In genomic region chr20:9460518-9460917, GRCh38 we compare ENCODE assay signal across 17 cellular contexts.
DNase-seq lines count a peak whose midpoint lies in the region; ATAC-seq and FAIRE-seq lines count a peak whose summit lies in the region.
"Had no signal": no experiment of that assay in that cellular context is flagged by ENCODE, and none has a peak within 500 bp of the region (broad histone marks: within the 10 kb centered on the region; RNA-seq: fewer than 3 reads in every experiment).

No MANE protein-coding gene starts in this region.

- ATAC-seq in GM18870 (IDR thresholded peaks at IDR 0.05; ENCODE audit: unreplicated experiment), result no peak
- ATAC-seq: activated T-helper 17 cell treated with anti-CD3 and anti-CD28 coated beads, Interleukin-2, amount 50 U/mL, for 72 hours; HCT116; stimulated activated naive B cell treated with anti-CD40 and anti-IgM and Interleukin-4, amounts not matched to agents 10 μg/mL and 1 μg/mL and 100 μg/mL, for 72 hours; T-helper 17 cell had no signal

- no peak for FAIRE-seq in HTR-8/SVneo (lab: Jason Lieb, UNC)

- DNase-seq in AG08395 (ENCODE audit: low spot score), result peak; percentile 28
- peak; percentile 32 for DNase-seq in HTR-8/SVneo (ENCODE audit: insufficient read length, low spot score)
- DNase-seq in brain pericyte (ENCODE audit: low read depth, low spot score), result peak; percentile 4
- DNase-seq in iris pigment epithelial cell (ENCODE audit: low read depth), result peak; percentile 60
- DNase-seq in stimulated activated CD8-positive, alpha-beta memory T cell treated with anti-CD3 and anti-CD28 coated beads, Interleukin-4, amount 100 ng/mL, for 48 hours, result no peak
- no peak for DNase-seq in NCI-H748 (lab: John Stamatoyannopoulos, UW; ENCODE audit: unreplicated experiment)
- no peak for DNase-seq in T-helper 2 cell
- DNase-seq: activated CD4-positive, alpha-beta T cell treated with anti-CD3 and anti-CD28 coated beads, Interleukin-2, amount 50 U/mL, for 1 hour; BE2C; erythroblast; NCI-H510A; stimulated activated CD4-positive, alpha-beta T cell treated with anti-CD3 and anti-CD28 coated beads, Interleukin-2, amount 100 ng/mL, for 48 hours; stimulated activated naive B cell treated with anti-CD40 and anti-IgM and Interleukin-4, amounts not matched to agents 10 μg/mL and 1 μg/mL and 100 μg/mL, for 72 hours; T-helper 17 cell had no signal

Comparison
In these comparisons a context has a peak if more than half of its experiments do, and no peak if none do; other contexts are left out.
1. DNase-seq: peak in AG08395 (single experiment), HTR-8/SVneo (single experiment), brain pericyte (single experiment) and iris pigment epithelial cell (single experiment); none in stimulated activated CD8-positive, alpha-beta memory T cell treated with anti-CD3 and anti-CD28 coated beads, Interleukin-4, amount 100 ng/mL, for 48 hours (single experiment), NCI-H748 (single experiment) and T-helper 2 cell (0 of 5).